8 cellular contexts compared by ENCODE assay signal in genomic region chr14:103123634-103124500, GRCh38. TPM values are rescaled to one million over a fixed set of nuclear protein-coding genes. Genes with fewer than 3 reads are reported as not detected.
DNase-seq lines count a peak whose midpoint lies in the region; ATAC-seq and TF ChIP-seq lines count a peak whose summit lies in the region.

No MANE protein-coding gene starts in this region.

- ATAC-seq in HG02678 (IDR thresholded peaks at IDR 0.05; ENCODE audit: unreplicated experiment) (no peak), GM21390 (IDR thresholded peaks at IDR 0.05; ENCODE audit: unreplicated experiment) (no peak)

- H3K4me3 Mint-ChIP-seq in dendritic cell treated with granulocyte-macrophage colony-stimulating factor and Interleukin-4, amounts not matched to agents 40 ng/mL and 50 ng/mL, for 4 days, result peak overlapping the region; percentile 88

- H3K4me1 Mint-ChIP-seq in dendritic cell treated with granulocyte-macrophage colony-stimulating factor and Interleukin-4, amounts not matched to agents 40 ng/mL and 50 ng/mL, for 4 days (ENCODE audit: low read depth), result peaks cover 83% of the 10 kb centered on the region

- H3K27ac Mint-ChIP-seq in dendritic cell treated with granulocyte-macrophage colony-stimulating factor and Interleukin-4, amounts not matched to agents 40 ng/mL and 50 ng/mL, for 4 days, result peak overlapping the region; percentile 92

- H3K9me3 ChIP-seq in mesodermal cell (ENCODE audit: control insufficient read depth, low read length), result no peaks in the 10 kb centered on the region

- H3K27ac ChIP-seq in mesodermal cell (ENCODE audit: low read depth, low read length, severe bottlenecking), result peak overlapping the region; percentile 49

- H3K36me3 ChIP-seq in mesodermal cell (ENCODE audit: control insufficient read depth, insufficient read depth, low read length), result peaks cover 19% of the 10 kb centered on the region

- H3K36me3 Mint-ChIP-seq in dendritic cell treated with granulocyte-macrophage colony-stimulating factor and Interleukin-4, amounts not matched to agents 40 ng/mL and 50 ng/mL, for 4 days (ENCODE audit: low read depth), result peaks cover 52% of the 10 kb centered on the region

- intact Hi-C loops in dendritic cell treated with granulocyte-macrophage colony-stimulating factor and Interleukin-4, amounts not matched to agents 40 ng/mL and 50 ng/mL, for 4 days (cut with micrococcal nuclease), result loop anchor here (2.0 kb wide), 1 partner anchor 15 kb away; no protein-coding TSS in a partner anchor

- 24 to 28% methylated on average over 32 to 46 of the region's 48 CpGs for WGBS in mesodermal cell (ENCODE audit: insufficient coverage in 2 of 2), 2 experiments

- peak; percentile 58 for DNase-seq in AG08395 (ENCODE audit: low spot score)
- no peak for DNase-seq in HFF-Myc (ENCODE audit: extremely low read depth, low read depth)
- DNase-seq in NCI-H2227 treated with DMSO at 0.1 percent for 48 hours (lab: John Stamatoyannopoulos, UW), result no peak
- DNase-seq in ureter (ENCODE audit: low spot score), result no peak

- peaks cover 34% of the 10 kb centered on the region for H3K4me1 ChIP-seq in mesodermal cell (ENCODE audit: control insufficient read depth, insufficient read depth, low read length, poor library complexity, severe bottlenecking)

- no peaks in the 10 kb centered on the region for H3K27me3 Mint-ChIP-seq in dendritic cell treated with granulocyte-macrophage colony-stimulating factor and Interleukin-4, amounts not matched to agents 40 ng/mL and 50 ng/mL, for 4 days

- peak; percentile 40 for TF ChIP-seq CTCF in HFF-Myc (IDR thresholded peaks at IDR 0.05; ENCODE audit: low read depth, low read length, missing control alignments)

- no peaks in the 10 kb centered on the region for H3K9me3 Mint-ChIP-seq in dendritic cell treated with granulocyte-macrophage colony-stimulating factor and Interleukin-4, amounts not matched to agents 40 ng/mL and 50 ng/mL, for 4 days

- peak overlapping the region; percentile 28 for H3K4me3 ChIP-seq in HFF-Myc (replicated peaks; ENCODE audit: low read depth, low read length)
- peak overlapping the region; percentile 48 for H3K4me3 ChIP-seq in mesodermal cell (ENCODE audit: extremely low read depth, insufficient read depth, low read length, poor library complexity, severe bottlenecking)

RNA-seq across cellular contexts. Expression of gene TNFAIP2, which starts 0.6 kb away (rescaled TPM):
- polyA plus RNA-seq in mesodermal cell (2013, experiment 1 of 2), result 56.6 TPM
- polyA plus RNA-seq in mesodermal cell (2013, experiment 2 of 2), result 42.3 TPM
- total RNA-seq in ureter, result 720 TPM

RNA-seq across cellular contexts. Expression of gene EXOC3L4, which starts 29.3 kb away (rescaled TPM):
- not detected for polyA plus RNA-seq in mesodermal cell (2013, experiment 1 of 2)
- not detected for polyA plus RNA-seq in mesodermal cell (2013, experiment 2 of 2)
- 2.5 TPM for total RNA-seq in ureter

RNA-seq across cellular contexts. Expression of gene LBHD2, which starts 39.9 kb away (rescaled TPM):
- polyA plus RNA-seq in mesodermal cell (2013, experiment 1 of 2), result not detected
- not detected for polyA plus RNA-seq in mesodermal cell (2013, experiment 2 of 2)
- total RNA-seq in ureter, result not detected
